Comparison of ENCODE assay signal across 9 cellular contexts in genomic region chr7:34664757-34665156, GRCh38. TPM values are rescaled to one million over a fixed set of nuclear protein-coding genes. Genes with fewer than 3 reads are reported as not detected.
"Had no signal": no experiment of that assay in that cellular context is flagged by ENCODE, and none has a peak within 500 bp of the region (broad histone marks: within the 10 kb centered on the region; RNA-seq: fewer than 3 reads in every experiment).

No MANE protein-coding gene starts in this region.

- FAIRE-seq: G401.6, GM12878, GM12891, GM12892, GM18507, GM19239 had no signal

- DNase-seq: GDM1, GF-D8 had no signal

- ATAC-seq: GM12878 had no signal

- H3K4me3 ChIP-seq: GM12878 had no signal

RNA-seq across cellular contexts. Expression of gene NPSR1, which starts 6.7 kb away (rescaled TPM):
- total RNA-seq: G401, GM12878 had no signal
